Comparison of ENCODE assay signal across 1 cellular context in genomic region chr3:14125193-14126016, GRCh38.
TF ChIP-seq lines count a peak whose summit lies in the region.

No MANE protein-coding gene starts in this region.

TF ChIP-seq in HepG2, 621 proteins besides CTCF, POLR2A, EP300 and RAD21 (continued from another document and continues in another):
- TF ChIP-seq ZNF160 (CRISPR knock-in tag; IDR thresholded peaks at IDR 0.05) (no peak), KMT2A (CRISPR knock-in tag; IDR thresholded peaks at IDR 0.05) (no peak; the same call in none of the 2 replicates), SKIL (CRISPR knock-in tag; IDR thresholded peaks at IDR 0.05; ENCODE audit: borderline replicate concordance) (no peak), ZNF615 (CRISPR knock-in tag; IDR thresholded peaks at IDR 0.05; ENCODE audit: borderline replicate concordance) (no peak), SNAI1 (CRISPR knock-in tag; IDR thresholded peaks at IDR 0.05; ENCODE audit: borderline replicate concordance) (0 out of 2 replicates have a peak, but pooled peaks have one; percentile 30), SIN3A (IDR thresholded peaks at IDR 0.05; ENCODE audit: borderline replicate concordance, low read depth, low read length) (peak; percentile 73; the same call in 1 of the 2 replicates), ZNF724P (CRISPR knock-in tag; IDR thresholded peaks at IDR 0.05; ENCODE audit: borderline replicate concordance) (no peak), WIZ (CRISPR knock-in tag; IDR thresholded peaks at IDR 0.05) (peak; percentile 56; the same call in 1 of the 2 replicates), YEATS4 (CRISPR knock-in tag; IDR thresholded peaks at IDR 0.05; ENCODE audit: borderline replicate concordance) (no peak; the same call in 1 of the 2 replicates), KMT2B (CRISPR knock-in tag; IDR thresholded peaks at IDR 0.05) (no peak), REST (IDR thresholded peaks at IDR 0.05; ENCODE audit: borderline replicate concordance in 1 of 2, low read depth in 1 of 2, low read length in 2 of 2) (peak; percentile 84 to 94), ZBTB10 (CRISPR knock-in tag; IDR thresholded peaks at IDR 0.05; ENCODE audit: borderline replicate concordance) (no peak), RFX1 (IDR thresholded peaks at IDR 0.05) (no peak), HNF4A (CRISPR knock-in tag; IDR thresholded peaks at IDR 0.05) (no peak), HDAC2 (CRISPR knock-in tag; IDR thresholded peaks at IDR 0.05) (peak; percentile 50; the same call in 1 of the 2 replicates), ZNF251 (CRISPR knock-in tag; IDR thresholded peaks at IDR 0.05) (0 out of 2 replicates have a peak, but pooled peaks have one; percentile 64), NFKBIZ (CRISPR knock-in tag; IDR thresholded peaks at IDR 0.05) (peak; percentile 67; the same call in 1 of the 2 replicates), FOSL2 (CRISPR knock-in tag; IDR thresholded peaks at IDR 0.05) (peak; percentile 90), ZNF773 (CRISPR knock-in tag; IDR thresholded peaks at IDR 0.05; ENCODE audit: borderline replicate concordance) (peak; percentile 77; the same call in 1 of the 2 replicates), FOXK1 (CRISPR knock-in tag; IDR thresholded peaks at IDR 0.05; ENCODE audit: borderline replicate concordance, low read depth) (no peak)
- TF ChIP-seq, protein P1, sequence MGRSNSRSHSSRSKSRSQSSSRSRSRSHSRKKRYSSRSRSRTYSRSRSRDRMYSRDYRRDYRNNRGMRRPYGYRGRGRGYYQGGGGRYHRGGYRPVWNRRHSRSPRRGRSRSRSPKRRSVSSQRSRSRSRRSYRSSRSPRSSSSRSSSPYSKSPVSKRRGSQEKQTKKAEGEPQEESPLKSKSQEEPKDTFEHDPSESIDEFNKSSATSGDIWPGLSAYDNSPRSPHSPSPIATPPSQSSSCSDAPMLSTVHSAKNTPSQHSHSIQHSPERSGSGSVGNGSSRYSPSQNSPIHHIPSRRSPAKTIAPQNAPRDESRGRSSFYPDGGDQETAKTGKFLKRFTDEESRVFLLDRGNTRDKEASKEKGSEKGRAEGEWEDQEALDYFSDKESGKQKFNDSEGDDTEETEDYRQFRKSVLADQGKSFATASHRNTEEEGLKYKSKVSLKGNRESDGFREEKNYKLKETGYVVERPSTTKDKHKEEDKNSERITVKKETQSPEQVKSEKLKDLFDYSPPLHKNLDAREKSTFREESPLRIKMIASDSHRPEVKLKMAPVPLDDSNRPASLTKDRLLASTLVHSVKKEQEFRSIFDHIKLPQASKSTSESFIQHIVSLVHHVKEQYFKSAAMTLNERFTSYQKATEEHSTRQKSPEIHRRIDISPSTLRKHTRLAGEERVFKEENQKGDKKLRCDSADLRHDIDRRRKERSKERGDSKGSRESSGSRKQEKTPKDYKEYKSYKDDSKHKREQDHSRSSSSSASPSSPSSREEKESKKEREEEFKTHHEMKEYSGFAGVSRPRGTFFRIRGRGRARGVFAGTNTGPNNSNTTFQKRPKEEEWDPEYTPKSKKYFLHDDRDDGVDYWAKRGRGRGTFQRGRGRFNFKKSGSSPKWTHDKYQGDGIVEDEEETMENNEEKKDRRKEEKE (IDR thresholded peaks at IDR 0.05): no peak
- TF ChIP-seq, protein P2, sequence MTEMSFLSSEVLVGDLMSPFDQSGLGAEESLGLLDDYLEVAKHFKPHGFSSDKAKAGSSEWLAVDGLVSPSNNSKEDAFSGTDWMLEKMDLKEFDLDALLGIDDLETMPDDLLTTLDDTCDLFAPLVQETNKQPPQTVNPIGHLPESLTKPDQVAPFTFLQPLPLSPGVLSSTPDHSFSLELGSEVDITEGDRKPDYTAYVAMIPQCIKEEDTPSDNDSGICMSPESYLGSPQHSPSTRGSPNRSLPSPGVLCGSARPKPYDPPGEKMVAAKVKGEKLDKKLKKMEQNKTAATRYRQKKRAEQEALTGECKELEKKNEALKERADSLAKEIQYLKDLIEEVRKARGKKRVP (CRISPR knock-in tag; IDR thresholded peaks at IDR 0.05): no peak
- TF ChIP-seq, protein P3, sequence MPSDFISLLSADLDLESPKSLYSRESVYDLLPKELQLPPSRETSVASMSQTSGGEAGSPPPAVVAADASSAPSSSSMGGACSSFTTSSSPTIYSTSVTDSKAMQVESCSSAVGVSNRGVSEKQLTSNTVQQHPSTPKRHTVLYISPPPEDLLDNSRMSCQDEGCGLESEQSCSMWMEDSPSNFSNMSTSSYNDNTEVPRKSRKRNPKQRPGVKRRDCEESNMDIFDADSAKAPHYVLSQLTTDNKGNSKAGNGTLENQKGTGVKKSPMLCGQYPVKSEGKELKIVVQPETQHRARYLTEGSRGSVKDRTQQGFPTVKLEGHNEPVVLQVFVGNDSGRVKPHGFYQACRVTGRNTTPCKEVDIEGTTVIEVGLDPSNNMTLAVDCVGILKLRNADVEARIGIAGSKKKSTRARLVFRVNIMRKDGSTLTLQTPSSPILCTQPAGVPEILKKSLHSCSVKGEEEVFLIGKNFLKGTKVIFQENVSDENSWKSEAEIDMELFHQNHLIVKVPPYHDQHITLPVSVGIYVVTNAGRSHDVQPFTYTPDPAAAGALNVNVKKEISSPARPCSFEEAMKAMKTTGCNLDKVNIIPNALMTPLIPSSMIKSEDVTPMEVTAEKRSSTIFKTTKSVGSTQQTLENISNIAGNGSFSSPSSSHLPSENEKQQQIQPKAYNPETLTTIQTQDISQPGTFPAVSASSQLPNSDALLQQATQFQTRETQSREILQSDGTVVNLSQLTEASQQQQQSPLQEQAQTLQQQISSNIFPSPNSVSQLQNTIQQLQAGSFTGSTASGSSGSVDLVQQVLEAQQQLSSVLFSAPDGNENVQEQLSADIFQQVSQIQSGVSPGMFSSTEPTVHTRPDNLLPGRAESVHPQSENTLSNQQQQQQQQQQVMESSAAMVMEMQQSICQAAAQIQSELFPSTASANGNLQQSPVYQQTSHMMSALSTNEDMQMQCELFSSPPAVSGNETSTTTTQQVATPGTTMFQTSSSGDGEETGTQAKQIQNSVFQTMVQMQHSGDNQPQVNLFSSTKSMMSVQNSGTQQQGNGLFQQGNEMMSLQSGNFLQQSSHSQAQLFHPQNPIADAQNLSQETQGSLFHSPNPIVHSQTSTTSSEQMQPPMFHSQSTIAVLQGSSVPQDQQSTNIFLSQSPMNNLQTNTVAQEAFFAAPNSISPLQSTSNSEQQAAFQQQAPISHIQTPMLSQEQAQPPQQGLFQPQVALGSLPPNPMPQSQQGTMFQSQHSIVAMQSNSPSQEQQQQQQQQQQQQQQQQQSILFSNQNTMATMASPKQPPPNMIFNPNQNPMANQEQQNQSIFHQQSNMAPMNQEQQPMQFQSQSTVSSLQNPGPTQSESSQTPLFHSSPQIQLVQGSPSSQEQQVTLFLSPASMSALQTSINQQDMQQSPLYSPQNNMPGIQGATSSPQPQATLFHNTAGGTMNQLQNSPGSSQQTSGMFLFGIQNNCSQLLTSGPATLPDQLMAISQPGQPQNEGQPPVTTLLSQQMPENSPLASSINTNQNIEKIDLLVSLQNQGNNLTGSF (CRISPR knock-in tag; IDR thresholded peaks at IDR 0.05): 0 out of 2 replicates have a peak, but pooled peaks have one; percentile 22
- TF ChIP-seq, protein P4, sequence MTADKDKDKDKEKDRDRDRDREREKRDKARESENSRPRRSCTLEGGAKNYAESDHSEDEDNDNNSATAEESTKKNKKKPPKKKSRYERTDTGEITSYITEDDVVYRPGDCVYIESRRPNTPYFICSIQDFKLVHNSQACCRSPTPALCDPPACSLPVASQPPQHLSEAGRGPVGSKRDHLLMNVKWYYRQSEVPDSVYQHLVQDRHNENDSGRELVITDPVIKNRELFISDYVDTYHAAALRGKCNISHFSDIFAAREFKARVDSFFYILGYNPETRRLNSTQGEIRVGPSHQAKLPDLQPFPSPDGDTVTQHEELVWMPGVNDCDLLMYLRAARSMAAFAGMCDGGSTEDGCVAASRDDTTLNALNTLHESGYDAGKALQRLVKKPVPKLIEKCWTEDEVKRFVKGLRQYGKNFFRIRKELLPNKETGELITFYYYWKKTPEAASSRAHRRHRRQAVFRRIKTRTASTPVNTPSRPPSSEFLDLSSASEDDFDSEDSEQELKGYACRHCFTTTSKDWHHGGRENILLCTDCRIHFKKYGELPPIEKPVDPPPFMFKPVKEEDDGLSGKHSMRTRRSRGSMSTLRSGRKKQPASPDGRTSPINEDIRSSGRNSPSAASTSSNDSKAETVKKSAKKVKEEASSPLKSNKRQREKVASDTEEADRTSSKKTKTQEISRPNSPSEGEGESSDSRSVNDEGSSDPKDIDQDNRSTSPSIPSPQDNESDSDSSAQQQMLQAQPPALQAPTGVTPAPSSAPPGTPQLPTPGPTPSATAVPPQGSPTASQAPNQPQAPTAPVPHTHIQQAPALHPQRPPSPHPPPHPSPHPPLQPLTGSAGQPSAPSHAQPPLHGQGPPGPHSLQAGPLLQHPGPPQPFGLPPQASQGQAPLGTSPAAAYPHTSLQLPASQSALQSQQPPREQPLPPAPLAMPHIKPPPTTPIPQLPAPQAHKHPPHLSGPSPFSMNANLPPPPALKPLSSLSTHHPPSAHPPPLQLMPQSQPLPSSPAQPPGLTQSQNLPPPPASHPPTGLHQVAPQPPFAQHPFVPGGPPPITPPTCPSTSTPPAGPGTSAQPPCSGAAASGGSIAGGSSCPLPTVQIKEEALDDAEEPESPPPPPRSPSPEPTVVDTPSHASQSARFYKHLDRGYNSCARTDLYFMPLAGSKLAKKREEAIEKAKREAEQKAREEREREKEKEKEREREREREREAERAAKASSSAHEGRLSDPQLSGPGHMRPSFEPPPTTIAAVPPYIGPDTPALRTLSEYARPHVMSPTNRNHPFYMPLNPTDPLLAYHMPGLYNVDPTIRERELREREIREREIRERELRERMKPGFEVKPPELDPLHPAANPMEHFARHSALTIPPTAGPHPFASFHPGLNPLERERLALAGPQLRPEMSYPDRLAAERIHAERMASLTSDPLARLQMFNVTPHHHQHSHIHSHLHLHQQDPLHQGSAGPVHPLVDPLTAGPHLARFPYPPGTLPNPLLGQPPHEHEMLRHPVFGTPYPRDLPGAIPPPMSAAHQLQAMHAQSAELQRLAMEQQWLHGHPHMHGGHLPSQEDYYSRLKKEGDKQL (CRISPR knock-in tag; IDR thresholded peaks at IDR 0.05; ENCODE audit: low read depth): no peak
- TF ChIP-seq, protein P5, sequence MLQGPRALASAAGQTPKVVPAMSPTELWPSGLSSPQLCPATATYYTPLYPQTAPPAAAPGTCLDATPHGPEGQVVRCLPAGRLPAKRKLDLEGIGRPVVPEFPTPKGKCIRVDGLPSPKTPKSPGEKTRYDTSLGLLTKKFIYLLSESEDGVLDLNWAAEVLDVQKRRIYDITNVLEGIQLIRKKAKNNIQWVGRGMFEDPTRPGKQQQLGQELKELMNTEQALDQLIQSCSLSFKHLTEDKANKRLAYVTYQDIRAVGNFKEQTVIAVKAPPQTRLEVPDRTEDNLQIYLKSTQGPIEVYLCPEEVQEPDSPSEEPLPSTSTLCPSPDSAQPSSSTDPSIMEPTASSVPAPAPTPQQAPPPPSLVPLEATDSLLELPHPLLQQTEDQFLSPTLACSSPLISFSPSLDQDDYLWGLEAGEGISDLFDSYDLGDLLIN (CRISPR knock-in tag; IDR thresholded peaks at IDR 0.05; ENCODE audit: borderline replicate concordance): peak; percentile 77; the same call in 1 of the 2 replicates
- TF ChIP-seq, protein P6, sequence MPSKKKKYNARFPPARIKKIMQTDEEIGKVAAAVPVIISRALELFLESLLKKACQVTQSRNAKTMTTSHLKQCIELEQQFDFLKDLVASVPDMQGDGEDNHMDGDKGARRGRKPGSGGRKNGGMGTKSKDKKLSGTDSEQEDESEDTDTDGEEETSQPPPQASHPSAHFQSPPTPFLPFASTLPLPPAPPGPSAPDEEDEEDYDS (CRISPR knock-in tag; IDR thresholded peaks at IDR 0.05): no peak
